ENCODE assay signal across 10 cellular contexts in genomic region chr9:34562136-34562745, GRCh38. TPM values are rescaled to one million over a fixed set of nuclear protein-coding genes. Genes with fewer than 3 reads are reported as not detected.
DNase-seq lines count a peak whose midpoint lies in the region; ATAC-seq, FAIRE-seq and TF ChIP-seq lines count a peak whose summit lies in the region.
"Had no signal": no experiment of that assay in that cellular context is flagged by ENCODE, and none has a peak within 500 bp of the region (broad histone marks: within the 10 kb centered on the region; RNA-seq: fewer than 3 reads in every experiment).

No MANE protein-coding gene starts in this region.

- no peaks in the 10 kb centered on the region for H4K20me1 ChIP-seq in endothelial cell of umbilical vein (replicated peaks; ENCODE audit: control insufficient read depth, extremely low read depth, insufficient read depth, low read length)

- H3K4me3 ChIP-seq in endothelial cell of umbilical vein (replicated peaks in 1 of 3; ENCODE audit: insufficient read depth in 1 of 3, low read depth in 1 of 3, low read length in 3 of 3), result no peak overlapping the region
- no peak overlapping the region for H3K4me3 ChIP-seq in small intestine (ENCODE audit: low read depth in 1 of 2, low read length in 2 of 2)

- H3K4me1 ChIP-seq in endothelial cell of umbilical vein (ENCODE audit: control insufficient read depth, extremely low read depth, insufficient read depth, low read length) (no peaks in the 10 kb centered on the region), small intestine (ENCODE audit: control insufficient read depth in 2 of 2, insufficient read depth in 1 of 2, low read depth in 1 of 2, low read length in 1 of 2) (peaks cover 0 to 5% of the 10 kb centered on the region in 2 donors)

- ATAC-seq in HG03442 (IDR thresholded peaks at IDR 0.05; ENCODE audit: unreplicated experiment), result no peak
- ATAC-seq: effector memory CD8-positive, alpha-beta T cell had no signal

- no peaks in the 10 kb centered on the region for H3K79me2 ChIP-seq in endothelial cell of umbilical vein (ENCODE audit: control insufficient read depth, insufficient read depth, low read length)

- CTCF ChIA-PET in endothelial cell of umbilical vein (lab: Charles Lee), result interaction anchor here (1.0 to 2.9 kb wide), 7 partner anchors 9 to 42 kb away, joined by 3 to 26 read pairs (median 4); no protein-coding TSS in a partner anchor

- WGBS in small intestine, 3 donors, result 52 to 76% (median 57%) methylated on average over 7 of the region's 7 CpGs

- no peak for TF ChIP-seq POLR2A in endothelial cell of umbilical vein (IDR thresholded peaks at IDR 0.05; ENCODE audit: low read depth, low read length)

- peak; percentile 65 for DNase-seq in activated CD8-positive, alpha-beta memory T cell treated with anti-CD3 and anti-CD28 coated beads for 24 hours
- no peak for DNase-seq in activated CD8-positive, alpha-beta memory T cell treated with anti-CD3 and anti-CD28 coated beads, Interleukin-2, amount 50 U/mL, for 4 hours
- peak; percentile 19 for DNase-seq in NCI-H1694 (lab: John Stamatoyannopoulos, UW)
- no peak for DNase-seq in endothelial cell of umbilical vein (ENCODE audit: low read depth, low spot score)
- peak; percentile 56 for DNase-seq in small intestine
- DNase-seq in NCI-H2081 treated with DMSO at 0.1 percent for 48 hours (lab: John Stamatoyannopoulos, UW), result no peak
- no peak for DNase-seq in NK-92 treated with Interleukin-12 subunit alpha and Interleukin-12 subunit beta, amount 100 ng/mL, for 24 hours (lab: John Stamatoyannopoulos, UW)
- DNase-seq: DMS153; effector memory CD8-positive, alpha-beta T cell had no signal

- H2AFZ ChIP-seq in endothelial cell of umbilical vein (ENCODE audit: low read depth, low read length), result no peak overlapping the region

- H3K9ac ChIP-seq in endothelial cell of umbilical vein (replicated peaks; ENCODE audit: extremely low read depth, insufficient read depth, low read length), result no peak overlapping the region

- H3K27me3 ChIP-seq in endothelial cell of umbilical vein (ENCODE audit: control insufficient read depth in 2 of 2, insufficient read depth in 2 of 2, low read length in 2 of 2) (peaks cover 15 to 31% of the 10 kb centered on the region in 2 experiments), small intestine (ENCODE audit: control insufficient read depth in 2 of 2, insufficient read depth in 2 of 2, low read length in 2 of 2) (peaks cover 0 to 4% of the 10 kb centered on the region in 2 donors)

- no peaks in the 10 kb centered on the region for H3K36me3 ChIP-seq in endothelial cell of umbilical vein (ENCODE audit: control insufficient read depth in 2 of 2, extremely low read depth in 1 of 2, insufficient read depth in 2 of 2, low read length in 2 of 2)
- no peaks in the 10 kb centered on the region for H3K36me3 ChIP-seq in small intestine (ENCODE audit: control insufficient read depth in 2 of 2, insufficient read depth in 2 of 2, low read length in 2 of 2)

- H3K9me3 ChIP-seq in endothelial cell of umbilical vein (replicated peaks; ENCODE audit: control insufficient read depth, insufficient read depth, low read length) (no peaks in the 10 kb centered on the region), small intestine (ENCODE audit: control insufficient read depth, low read depth) (no peaks in the 10 kb centered on the region)

- no peak overlapping the region for H3K4me2 ChIP-seq in endothelial cell of umbilical vein (ENCODE audit: insufficient read depth, low read length)

- intact Hi-C loops in endothelial cell of umbilical vein (cut with micrococcal nuclease), result no loop called here

- no peaks in the 10 kb centered on the region for H3K9me1 ChIP-seq in endothelial cell of umbilical vein (replicated peaks; ENCODE audit: control insufficient read depth, extremely low read depth, insufficient read depth, low read length)

- dilution Hi-C loops in endothelial cell of umbilical vein (cut with MboI; ENCODE audit: extremely low pct_ligation_motif_present, low sequenced_read_pairs), result no loop called here

- POLR2A ChIA-PET in endothelial cell of umbilical vein (lab: Charles Lee), result no interaction called here

- H3K27ac ChIP-seq in endothelial cell of umbilical vein (ENCODE audit: insufficient read depth, low read depth, low read length), result no peak overlapping the region
- no peak overlapping the region for H3K27ac ChIP-seq in small intestine (ENCODE audit: low read depth in 1 of 2, low read length in 1 of 2)

- no TSS peak for BruUV-seq in endothelial cell of umbilical vein (replicated peaks; lab: Mats Ljungman, UMichigan)

- FAIRE-seq in endothelial cell of umbilical vein (lab: Jason Lieb, UNC) (no peak), small intestine (lab: Jason Lieb, UNC) (no peak)

- peak; percentile 46 to 61 for TF ChIP-seq CTCF in endothelial cell of umbilical vein (IDR thresholded peaks at IDR 0.05; ENCODE audit: extremely low read depth in 1 of 2, insufficient read depth in 1 of 2, low read depth in 1 of 2, low read length in 2 of 2)

TF ChIP-seq in endothelial cell of umbilical vein, 7 proteins besides CTCF, POLR2A, EP300 and RAD21:
- TF ChIP-seq MYC (IDR thresholded peaks at IDR 0.05; ENCODE audit: low read depth, low read length) (no peak), GATA2 (IDR thresholded peaks at IDR 0.05; ENCODE audit: insufficient read depth, insufficient read length, low read depth, low read length) (no peak), JUN (IDR thresholded peaks at IDR 0.05; ENCODE audit: borderline replicate concordance, insufficient read depth, insufficient read length, low read depth) (no peak), MAX (IDR thresholded peaks at IDR 0.05; ENCODE audit: insufficient read depth, insufficient read length) (no peak), EZH2 (IDR thresholded peaks at IDR 0.05; ENCODE audit: borderline replicate concordance, low read depth, low read length, severe bottlenecking) (no peak), POLR2AphosphoS5 (IDR thresholded peaks at IDR 0.05; ENCODE audit: insufficient read depth, low read depth, low read length) (no peak), FOS (IDR thresholded peaks at IDR 0.05; ENCODE audit: borderline replicate concordance, insufficient read depth, low read length) (no peak)

RNA-seq across cellular contexts. Expression of gene CNTFR, which starts 27.3 kb away (rescaled TPM):
- total RNA-seq in endothelial cell of umbilical vein, result not detected in 2 replicates
- polyA plus RNA-seq in endothelial cell of umbilical vein (not detected in 2 replicates), small intestine (1 to 10 TPM; 1.1 to 8.7 (median 3.0) TPM)
- polyA plus RNA-seq in endothelial cell of umbilical vein (2011; cell fraction: cytosol; rRNA removed), result not detected in 2 replicates
- not detected in 2 replicates for polyA plus RNA-seq in endothelial cell of umbilical vein (2011; cell fraction: nucleus; rRNA removed)
- polyA plus RNA-seq in endothelial cell of umbilical vein (2012), result not detected in 2 replicates
- polyA minus RNA-seq in endothelial cell of umbilical vein, result not detected in 2 replicates
- polyA minus RNA-seq in endothelial cell of umbilical vein (2011; cell fraction: cytosol; rRNA and poly(A)+ RNA removed), result not detected
- polyA minus RNA-seq in endothelial cell of umbilical vein (2011; cell fraction: nucleus; rRNA and poly(A)+ RNA removed), result not detected in 2 replicates

RNA-seq across cellular contexts. Expression of gene ENHO, which starts 39.5 kb away (rescaled TPM):
- not detected in 2 replicates for total RNA-seq in endothelial cell of umbilical vein
- polyA plus RNA-seq in endothelial cell of umbilical vein (0.10 and 0.11 TPM in 2 replicates), small intestine (1 to 10 TPM; 1.8 to 8.9 (median 1.8) TPM)
- polyA plus RNA-seq in endothelial cell of umbilical vein (2011; cell fraction: cytosol; rRNA removed), result 0.06 TPM in 1 of 2 replicates, not detected in the other
- polyA plus RNA-seq in endothelial cell of umbilical vein (2011; cell fraction: nucleus; rRNA removed), result not detected in 2 replicates
- polyA plus RNA-seq in endothelial cell of umbilical vein (2012), result 0.21 TPM in 1 of 2 replicates, not detected in the other
- polyA minus RNA-seq in endothelial cell of umbilical vein, result 0.34 TPM in 1 of 2 replicates, not detected in the other
- polyA minus RNA-seq in endothelial cell of umbilical vein (2011; cell fraction: cytosol; rRNA and poly(A)+ RNA removed), result not detected
- not detected in 2 replicates for polyA minus RNA-seq in endothelial cell of umbilical vein (2011; cell fraction: nucleus; rRNA and poly(A)+ RNA removed)

RNA-seq across cellular contexts. Expression of gene RPP25L, which starts 49.7 kb away (rescaled TPM):
- 15.1 and 15.7 TPM in 2 replicates for total RNA-seq in endothelial cell of umbilical vein
- polyA plus RNA-seq in endothelial cell of umbilical vein (41.0 and 46.9 TPM in 2 replicates), small intestine (10 to 100 TPM; 54.5 to 93.7 (median 90.2) TPM)
- 26.1 and 27.9 TPM in 2 replicates for polyA plus RNA-seq in endothelial cell of umbilical vein (2011; cell fraction: cytosol; rRNA removed)
- 9.1 and 10.0 TPM in 2 replicates for polyA plus RNA-seq in endothelial cell of umbilical vein (2011; cell fraction: nucleus; rRNA removed)
- 18.8 and 23.8 TPM in 2 replicates for polyA plus RNA-seq in endothelial cell of umbilical vein (2012)
- polyA minus RNA-seq in endothelial cell of umbilical vein, result 7.2 and 12.7 TPM in 2 replicates
- polyA minus RNA-seq in endothelial cell of umbilical vein (2011; cell fraction: cytosol; rRNA and poly(A)+ RNA removed), result 19.8 TPM
- 2.8 and 3.7 TPM in 2 replicates for polyA minus RNA-seq in endothelial cell of umbilical vein (2011; cell fraction: nucleus; rRNA and poly(A)+ RNA removed)

RNA-seq across cellular contexts. Expression of gene DCTN3, which starts 58.1 kb away (rescaled TPM):
- 91.0 and 93.3 TPM in 2 replicates for total RNA-seq in endothelial cell of umbilical vein
- 170 TPM in 2 replicates for polyA plus RNA-seq in endothelial cell of umbilical vein
- 163 and 168 TPM in 2 replicates for polyA plus RNA-seq in endothelial cell of umbilical vein (2011; cell fraction: cytosol; rRNA removed)
- polyA plus RNA-seq in endothelial cell of umbilical vein (2011; cell fraction: nucleus; rRNA removed), result 101 and 104 TPM in 2 replicates
- polyA plus RNA-seq in endothelial cell of umbilical vein (2012), result 117 and 131 TPM in 2 replicates
- 61.0 and 79.4 TPM in 2 replicates for polyA minus RNA-seq in endothelial cell of umbilical vein
- 26.2 TPM for polyA minus RNA-seq in endothelial cell of umbilical vein (2011; cell fraction: cytosol; rRNA and poly(A)+ RNA removed)
- polyA minus RNA-seq in endothelial cell of umbilical vein (2011; cell fraction: nucleus; rRNA and poly(A)+ RNA removed), result 19.7 and 32.8 TPM in 2 replicates
- polyA plus RNA-seq in small intestine, result 10 to 100 TPM; 81.6 to 92.9 (median 90.1) TPM

Comparison
In these comparisons a context has a peak if more than half of its experiments do, and no peak if none do; other contexts are left out.
1. DNase-seq: peak in activated CD8-positive, alpha-beta memory T cell treated with anti-CD3 and anti-CD28 coated beads for 24 hours (single experiment), NCI-H1694 (single experiment) and small intestine (single experiment); none in activated CD8-positive, alpha-beta memory T cell treated with anti-CD3 and anti-CD28 coated beads, Interleukin-2, amount 50 U/mL, for 4 hours (single experiment), endothelial cell of umbilical vein (single experiment), NCI-H2081 treated with DMSO at 0.1 percent for 48 hours (single experiment) and NK-92 treated with Interleukin-12 subunit alpha and Interleukin-12 subunit beta, amount 100 ng/mL, for 24 hours (single experiment).